ENCODE assay signal across 24 cellular contexts in the genomic region with DNA sequence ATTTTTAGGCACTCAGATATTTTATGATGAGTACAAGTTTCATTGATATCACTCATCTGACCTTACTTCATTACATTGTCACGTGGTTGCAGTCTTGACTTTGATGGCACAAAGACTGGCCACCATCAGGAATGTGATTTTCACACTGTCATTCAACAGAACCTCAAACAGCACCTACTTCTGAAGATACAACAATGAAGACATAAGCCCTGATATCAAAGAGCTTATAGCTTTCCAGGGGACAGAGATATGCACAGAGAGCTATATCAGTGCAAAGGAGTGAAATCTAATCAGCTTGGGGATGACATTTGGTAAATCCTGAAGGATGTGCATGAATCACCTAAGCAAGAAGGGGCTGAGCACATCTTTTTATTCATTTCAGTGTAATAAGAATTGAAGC.
"Had no signal": no experiment of that assay in that cellular context is flagged by ENCODE, and none has a peak within 500 bp of the region (broad histone marks: within the 10 kb centered on the region; RNA-seq: fewer than 3 reads in every experiment).

No MANE protein-coding gene starts in this region.

- H3K27me3 ChIP-seq: left lung, ovary, right atrium auricular region, right lobe of liver, tibial nerve, uterus had no signal

- H3K36me3 ChIP-seq: left lung, ovary, right atrium auricular region, uterus had no signal

- H3K9me3 ChIP-seq: left lung, mucosa of descending colon, ovary, right atrium auricular region, right lobe of liver, tibial nerve, uterus had no signal

- H3K27ac ChIP-seq: left lung, ovary, right atrium auricular region, right lobe of liver, tibial nerve, uterus had no signal

- H3K4me2 ChIP-seq: smooth muscle cell had no signal

- DNase-seq: hippocampal formation; kidney glomerular epithelial cell; left colon; left lung; midbrain; mucosa of descending colon; naive thymus-derived CD4-positive, alpha-beta T cell; ovary; right lobe of liver; stimulated activated CD4-positive, alpha-beta T cell treated with anti-CD3 and anti-CD28 coated beads, Interleukin-1b, Interleukin-23, amount 100 ng/mL, for 48 hours; stimulated activated CD4-positive, alpha-beta T cell treated with anti-CD3 and anti-CD28 coated beads, Interleukin-2, amount 100 ng/mL, for 48 hours; stimulated activated CD4-positive, alpha-beta T cell treated with anti-CD3 and anti-CD28 coated beads, Interleukin-4, amount 100 ng/mL, for 4 hours; stimulated activated CD8-positive, alpha-beta memory T cell treated with anti-CD3 and anti-CD28 coated beads, Interleukin-4, amount 100 ng/mL, for 48 hours; stimulated activated naive CD4-positive, alpha-beta T cell treated with Interleukin-2 at 50 U/mL for 16 hours; stimulated activated naive CD8-positive, alpha-beta T cell treated with anti-CD3 and anti-CD28 coated beads, Interleukin-15, amount 100 ng/mL, for 72 hours; substantia nigra; uterus had no signal

- H3K4me1 ChIP-seq: left lung, right atrium auricular region, tibial nerve, uterus had no signal

- FAIRE-seq: keratinocyte had no signal

- ATAC-seq: left colon; left lung; mucosa of descending colon; naive thymus-derived CD4-positive, alpha-beta T cell; natural killer cell treated with Interleukin-12 subunit alpha and Interleukin-12 subunit beta and Interleukin-15 and Interleukin-18, amount 100 ng/mL, for 72 hours; right lobe of liver; stimulated activated memory B cell treated with anti-CD40 and anti-IgM and Interleukin-4, amounts not matched to agents 10 μg/mL and 1 μg/mL and 100 μg/mL, for 72 hours; stimulated activated naive CD8-positive, alpha-beta T cell treated with anti-CD3 and anti-CD28 coated beads, Interleukin-15, amount 100 ng/mL, for 72 hours had no signal

- H3K4me3 ChIP-seq: left lung, lung, mucosa of descending colon, ovary, right atrium auricular region, right lobe of liver, smooth muscle cell, tibial nerve, uterus had no signal
